Comparison of ENCODE assay signal across 22 cellular contexts in the genomic region with DNA sequence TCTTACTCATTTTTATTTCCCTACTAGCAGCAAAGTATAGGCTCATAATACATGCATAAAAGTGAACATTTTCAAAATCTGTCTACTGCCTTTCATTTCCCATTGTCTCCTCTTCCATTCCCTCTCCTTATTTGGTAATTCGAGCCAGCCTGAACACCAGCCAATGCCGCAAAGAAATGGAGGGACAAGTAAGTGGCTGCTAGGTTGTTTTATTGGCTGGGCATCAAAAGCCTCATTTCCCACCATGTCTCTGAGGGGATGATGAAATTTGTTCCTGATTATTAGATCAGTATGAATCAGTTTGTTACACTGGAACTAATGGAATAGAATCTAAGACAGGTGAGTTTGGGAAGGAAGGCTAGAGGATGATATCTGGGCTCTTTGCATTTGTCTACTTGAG.
"Had no signal": no experiment of that assay in that cellular context is flagged by ENCODE, and none has a peak within 500 bp of the region (broad histone marks: within the 10 kb centered on the region; RNA-seq: fewer than 3 reads in every experiment).

No MANE protein-coding gene starts in this region.

- H3K9me3 ChIP-seq: esophagus squamous epithelium, gastrocnemius medialis, tibial artery had no signal

- H3K4me3 ChIP-seq: coronary artery, esophagus squamous epithelium, gastrocnemius medialis, tibial artery had no signal

- H3K27ac ChIP-seq: coronary artery, esophagus squamous epithelium, gastrocnemius medialis, tibial artery had no signal

- H3K27ac Mint-ChIP-seq: activated CD4-positive, alpha-beta memory T cell treated with anti-CD3 and anti-CD28 coated beads, Interleukin-2, amount 10 ng/mL, durations not matched to agents 7 days and 5 days; activated CD4-positive, alpha-beta T cell treated with anti-CD3 and anti-CD28 coated beads, Interleukin-2, amount 10 ng/mL, durations not matched to agents 24 days and 14 days; activated naive CD4-positive, alpha-beta T cell treated with anti-CD3 and anti-CD28 coated beads, Interleukin-2, amount 10 ng/mL, durations not matched to agents 7 days and 5 days; endodermal cell; memory B cell; natural killer cell treated with Interleukin-12 subunit alpha and Interleukin-12 subunit beta and Interleukin-15 and Interleukin-18, amount 100 ng/mL, for 72 hours; stimulated activated effector memory CD8-positive, alpha-beta T cell treated with anti-CD3 and anti-CD28 coated beads, Interleukin-12 subunit alpha, Interleukin-12 subunit beta, amount 100 ng/mL, for 72 hours; stimulated activated naive CD8-positive, alpha-beta T cell treated with anti-CD3 and anti-CD28 coated beads, Interleukin-15, amount 100 ng/mL, for 72 hours had no signal

- DNase-seq: activated CD4-positive, alpha-beta memory T cell treated with anti-CD3 and anti-CD28 coated beads, Interleukin-2, amount 10 ng/mL, durations not matched to agents 7 days and 5 days; activated CD4-positive, alpha-beta T cell treated with anti-CD3 and anti-CD28 coated beads, Interleukin-2, amount 10 ng/mL, durations not matched to agents 24 days and 14 days; activated effector memory CD4-positive, alpha-beta T cell treated with anti-CD3 and anti-CD28 coated beads, Interleukin-2, amount 50 U/mL, for 16 hours; activated naive CD4-positive, alpha-beta T cell treated with anti-CD3 and anti-CD28 coated beads, Interleukin-2, amount 10 ng/mL, durations not matched to agents 7 days and 5 days; activated T-cell treated with anti-CD3 and anti-CD28 coated beads for 4 hours; amygdala; cerebellar nuclear complex; endodermal cell; esophagus squamous epithelium; gastrocnemius medialis; hippocampal formation; nucleus accumbens; posterior cingulate gyrus; small intestine; stimulated activated CD4-positive, alpha-beta T cell treated with anti-CD3 and anti-CD28 coated beads, Interleukin-2, amount 100 ng/mL, for 24 hours; stimulated activated naive CD8-positive, alpha-beta T cell treated with anti-CD3 and anti-CD28 coated beads, Interleukin-15, amount 100 ng/mL, for 72 hours; tibial artery had no signal

- H3K36me3 ChIP-seq: esophagus squamous epithelium, gastrocnemius medialis, tibial artery had no signal

- H3K4me1 Mint-ChIP-seq: activated CD4-positive, alpha-beta memory T cell treated with anti-CD3 and anti-CD28 coated beads, Interleukin-2, amount 10 ng/mL, durations not matched to agents 7 days and 5 days; activated CD4-positive, alpha-beta T cell treated with anti-CD3 and anti-CD28 coated beads, Interleukin-2, amount 10 ng/mL, durations not matched to agents 24 days and 14 days; activated naive CD4-positive, alpha-beta T cell treated with anti-CD3 and anti-CD28 coated beads, Interleukin-2, amount 10 ng/mL, durations not matched to agents 7 days and 5 days; endodermal cell; memory B cell; stimulated activated effector memory CD8-positive, alpha-beta T cell treated with anti-CD3 and anti-CD28 coated beads, Interleukin-12 subunit alpha, Interleukin-12 subunit beta, amount 100 ng/mL, for 72 hours; stimulated activated naive CD8-positive, alpha-beta T cell treated with anti-CD3 and anti-CD28 coated beads, Interleukin-15, amount 100 ng/mL, for 72 hours had no signal

- H3K36me3 Mint-ChIP-seq: activated naive CD4-positive, alpha-beta T cell treated with anti-CD3 and anti-CD28 coated beads, Interleukin-2, amount 10 ng/mL, durations not matched to agents 7 days and 5 days; memory B cell; natural killer cell treated with Interleukin-12 subunit alpha and Interleukin-12 subunit beta and Interleukin-15 and Interleukin-18, amount 100 ng/mL, for 72 hours; stimulated activated effector memory CD8-positive, alpha-beta T cell treated with anti-CD3 and anti-CD28 coated beads, Interleukin-12 subunit alpha, Interleukin-12 subunit beta, amount 100 ng/mL, for 72 hours had no signal

- FAIRE-seq: small intestine had no signal

- ATAC-seq: gastrocnemius medialis; natural killer cell treated with Interleukin-12 subunit alpha and Interleukin-12 subunit beta and Interleukin-15 and Interleukin-18, amount 100 ng/mL, for 72 hours; sciatic nerve; stimulated activated effector memory CD8-positive, alpha-beta T cell treated with anti-CD3 and anti-CD28 coated beads, Interleukin-12 subunit alpha, Interleukin-12 subunit beta, amount 100 ng/mL, for 72 hours; stimulated activated naive CD8-positive, alpha-beta T cell treated with anti-CD3 and anti-CD28 coated beads, Interleukin-15, amount 100 ng/mL, for 72 hours had no signal

- H3K4me3 Mint-ChIP-seq: activated CD4-positive, alpha-beta memory T cell treated with anti-CD3 and anti-CD28 coated beads, Interleukin-2, amount 10 ng/mL, durations not matched to agents 7 days and 5 days; activated CD4-positive, alpha-beta T cell treated with anti-CD3 and anti-CD28 coated beads, Interleukin-2, amount 10 ng/mL, durations not matched to agents 24 days and 14 days; activated naive CD4-positive, alpha-beta T cell treated with anti-CD3 and anti-CD28 coated beads, Interleukin-2, amount 10 ng/mL, durations not matched to agents 7 days and 5 days; endodermal cell; memory B cell; natural killer cell treated with Interleukin-12 subunit alpha and Interleukin-12 subunit beta and Interleukin-15 and Interleukin-18, amount 100 ng/mL, for 72 hours; stimulated activated effector memory CD8-positive, alpha-beta T cell treated with anti-CD3 and anti-CD28 coated beads, Interleukin-12 subunit alpha, Interleukin-12 subunit beta, amount 100 ng/mL, for 72 hours; stimulated activated naive CD8-positive, alpha-beta T cell treated with anti-CD3 and anti-CD28 coated beads, Interleukin-15, amount 100 ng/mL, for 72 hours had no signal

- H3K9me3 Mint-ChIP-seq: activated CD4-positive, alpha-beta memory T cell treated with anti-CD3 and anti-CD28 coated beads, Interleukin-2, amount 10 ng/mL, durations not matched to agents 7 days and 5 days; activated CD4-positive, alpha-beta T cell treated with anti-CD3 and anti-CD28 coated beads, Interleukin-2, amount 10 ng/mL, durations not matched to agents 24 days and 14 days; activated naive CD4-positive, alpha-beta T cell treated with anti-CD3 and anti-CD28 coated beads, Interleukin-2, amount 10 ng/mL, durations not matched to agents 7 days and 5 days; endodermal cell; memory B cell; natural killer cell treated with Interleukin-12 subunit alpha and Interleukin-12 subunit beta and Interleukin-15 and Interleukin-18, amount 100 ng/mL, for 72 hours; stimulated activated effector memory CD8-positive, alpha-beta T cell treated with anti-CD3 and anti-CD28 coated beads, Interleukin-12 subunit alpha, Interleukin-12 subunit beta, amount 100 ng/mL, for 72 hours; stimulated activated naive CD8-positive, alpha-beta T cell treated with anti-CD3 and anti-CD28 coated beads, Interleukin-15, amount 100 ng/mL, for 72 hours had no signal

- H3K27me3 ChIP-seq: gastrocnemius medialis, tibial artery had no signal

- H3K27me3 Mint-ChIP-seq: activated CD4-positive, alpha-beta memory T cell treated with anti-CD3 and anti-CD28 coated beads, Interleukin-2, amount 10 ng/mL, durations not matched to agents 7 days and 5 days; activated CD4-positive, alpha-beta T cell treated with anti-CD3 and anti-CD28 coated beads, Interleukin-2, amount 10 ng/mL, durations not matched to agents 24 days and 14 days; activated naive CD4-positive, alpha-beta T cell treated with anti-CD3 and anti-CD28 coated beads, Interleukin-2, amount 10 ng/mL, durations not matched to agents 7 days and 5 days had no signal
